Comparison of ENCODE assay signal across 8 cellular contexts in the genomic region with DNA sequence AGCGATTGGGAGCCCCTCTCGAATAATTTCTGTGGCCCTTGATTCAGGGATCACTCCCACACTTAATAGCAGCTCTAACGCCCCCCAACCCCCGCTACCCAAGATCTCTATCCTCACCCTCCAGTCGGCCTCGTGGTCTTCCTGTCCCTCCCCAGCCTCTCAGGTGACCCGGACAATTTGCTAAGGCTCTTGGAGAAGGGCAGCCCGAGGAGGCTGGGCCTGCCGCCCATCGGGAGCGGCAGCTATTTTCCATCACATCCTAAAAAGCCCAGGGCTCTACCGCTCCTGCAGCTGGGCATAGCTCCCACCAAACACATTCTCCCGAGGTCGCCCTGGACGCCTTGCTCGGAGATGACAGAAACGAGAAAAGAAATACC. TPM values are rescaled to one million over a fixed set of nuclear protein-coding genes. Genes with fewer than 3 reads are reported as not detected.
DNase-seq lines count a peak whose midpoint lies in the region; ATAC-seq, FAIRE-seq and TF ChIP-seq lines count a peak whose summit lies in the region.

No MANE protein-coding gene starts in this region.

- H3K9me3 ChIP-seq in iPS DF 6.9 (ENCODE audit: control insufficient read depth, insufficient read depth, low read length) (no peaks in the 10 kb centered on the region), smooth muscle cell (replicated peaks; ENCODE audit: low read depth) (no peaks in the 10 kb centered on the region)

- H3K36me3 ChIP-seq in iPS DF 6.9 (ENCODE audit: control insufficient read depth, insufficient read depth, low read length): no peaks in the 10 kb centered on the region
- H3K36me3 ChIP-seq in smooth muscle cell (ENCODE audit: low read depth): no peaks in the 10 kb centered on the region

- no CpG with 5 or more reads among the region's 17 CpGs for WGBS in iPS DF 6.9 (ENCODE audit: insufficient coverage, insufficient read length)
- 9% methylated on average over 17 of the region's 17 CpGs for WGBS in smooth muscle cell (ENCODE audit: low lambda C conversion rate)

- H3K4me2 ChIP-seq in smooth muscle cell: peak overlapping the region; percentile 81

- H3K4me1 ChIP-seq in iPS DF 6.9 (ENCODE audit: control insufficient read depth, insufficient read depth, low read length): no peaks in the 10 kb centered on the region
- peaks cover 17% of the 10 kb centered on the region for H3K4me1 ChIP-seq in smooth muscle cell (ENCODE audit: low read depth)

- no peak for ATAC-seq in HG02571 (IDR thresholded peaks at IDR 0.05; ENCODE audit: unreplicated experiment)

- no peaks in the 10 kb centered on the region for H4K20me1 ChIP-seq in smooth muscle cell (ENCODE audit: low read depth)

- intact Hi-C loops in activated T-helper 2 cell treated with anti-CD3 and anti-CD28 coated beads, Interferon-gamma antibody, Interleukin-2, Interleukin-4, amounts not matched to agents 10 μg/mL and 5 μg/mL and 100 μg/mL, durations not matched to agents 14 hours and 24 hours and 36 hours (cut with micrococcal nuclease): loop anchor here (2.0 kb wide), 2 partner anchors 26 to 46 kb away; no protein-coding TSS in a partner anchor

- no peak overlapping the region for H3K27ac ChIP-seq in iPS DF 6.9 (ENCODE audit: low read length)
- H3K27ac ChIP-seq in smooth muscle cell (ENCODE audit: low read depth): peak overlapping the region; percentile 36

- DNase-seq in HFF-Myc (ENCODE audit: extremely low read depth, low read depth): no peak
- DNase-seq in activated T-helper 2 cell treated with anti-CD3 and anti-CD28 coated beads, Interferon-gamma antibody, Interleukin-2, Interleukin-4, amounts not matched to agents 10 μg/mL and 5 μg/mL and 100 μg/mL, durations not matched to agents 14 hours and 24 hours and 36 hours (ENCODE audit: low spot score): no peak
- DNase-seq in iPS DF 6.9 (ENCODE audit: low read depth, low spot score): no peak
- DNase-seq in smooth muscle cell (lab: John Stamatoyannopoulos, UW; ENCODE audit: unreplicated experiment): no peak
- DNase-seq in H54 (ENCODE audit: insufficient read length, low spot score): no peak
- DNase-seq in ecto neural progenitor cell (ENCODE audit: low spot score): no peak
- no peak for DNase-seq in NCI-H2227 treated with DMSO at 0.1 percent for 48 hours (lab: John Stamatoyannopoulos, UW)

- peak overlapping the region; percentile 19 for H3K4me3 ChIP-seq in HFF-Myc (replicated peaks; ENCODE audit: low read depth, low read length)
- peak overlapping the region; percentile 41; the same call in 1 of the 2 replicates for H3K4me3 ChIP-seq in iPS DF 6.9 (ENCODE audit: low read length)
- H3K4me3 ChIP-seq in smooth muscle cell: peak overlapping the region; percentile 39

- H3K36me3 Mint-ChIP-seq in activated T-helper 2 cell treated with anti-CD3 and anti-CD28 coated beads, Interferon-gamma antibody, Interleukin-2, Interleukin-4, amounts not matched to agents 10 μg/mL and 5 μg/mL and 100 μg/mL, durations not matched to agents 14 hours and 24 hours and 36 hours (ENCODE audit: low read depth): peaks cover 9% of the 10 kb centered on the region

- H3K4me3 Mint-ChIP-seq in activated T-helper 2 cell treated with anti-CD3 and anti-CD28 coated beads, Interferon-gamma antibody, Interleukin-2, Interleukin-4, amounts not matched to agents 10 μg/mL and 5 μg/mL and 100 μg/mL, durations not matched to agents 14 hours and 24 hours and 36 hours (ENCODE audit: low read depth): peak overlapping the region; percentile 70

- TF ChIP-seq CTCF in HFF-Myc (IDR thresholded peaks at IDR 0.05; ENCODE audit: low read depth, low read length, missing control alignments) (no peak), smooth muscle cell (IDR thresholded peaks at IDR 0.05; ENCODE audit: borderline replicate concordance, insufficient read depth, poor library complexity, severe bottlenecking) (no peak)

- H3K4me1 Mint-ChIP-seq in activated T-helper 2 cell treated with anti-CD3 and anti-CD28 coated beads, Interferon-gamma antibody, Interleukin-2, Interleukin-4, amounts not matched to agents 10 μg/mL and 5 μg/mL and 100 μg/mL, durations not matched to agents 14 hours and 24 hours and 36 hours (ENCODE audit: low read depth): peaks cover 27% of the 10 kb centered on the region

- no peak for TF ChIP-seq POLR2A in H54 (IDR thresholded peaks at IDR 0.05; ENCODE audit: low read depth, low read length)

- H3K27me3 ChIP-seq in iPS DF 6.9 (ENCODE audit: control insufficient read depth, insufficient read depth, low read length) (no peaks in the 10 kb centered on the region), smooth muscle cell (ENCODE audit: low read depth) (no peaks in the 10 kb centered on the region)

- H3K9ac ChIP-seq in smooth muscle cell (ENCODE audit: low read depth): no peak overlapping the region

- no peaks in the 10 kb centered on the region for H3K9me3 Mint-ChIP-seq in activated T-helper 2 cell treated with anti-CD3 and anti-CD28 coated beads, Interferon-gamma antibody, Interleukin-2, Interleukin-4, amounts not matched to agents 10 μg/mL and 5 μg/mL and 100 μg/mL, durations not matched to agents 14 hours and 24 hours and 36 hours

- no peak overlapping the region for H3K27ac Mint-ChIP-seq in activated T-helper 2 cell treated with anti-CD3 and anti-CD28 coated beads, Interferon-gamma antibody, Interleukin-2, Interleukin-4, amounts not matched to agents 10 μg/mL and 5 μg/mL and 100 μg/mL, durations not matched to agents 14 hours and 24 hours and 36 hours

- no peak overlapping the region for H2AFZ ChIP-seq in smooth muscle cell (ENCODE audit: low read depth)

- H3K79me2 ChIP-seq in smooth muscle cell (ENCODE audit: low read depth): no peaks in the 10 kb centered on the region

- FAIRE-seq in H54 (lab: Jason Lieb, UNC): no peak

- H3K27me3 Mint-ChIP-seq in activated T-helper 2 cell treated with anti-CD3 and anti-CD28 coated beads, Interferon-gamma antibody, Interleukin-2, Interleukin-4, amounts not matched to agents 10 μg/mL and 5 μg/mL and 100 μg/mL, durations not matched to agents 14 hours and 24 hours and 36 hours (ENCODE audit: low read depth): peaks cover 18% of the 10 kb centered on the region

- peaks cover 22% of the 10 kb centered on the region for H3F3A ChIP-seq in smooth muscle cell (ENCODE audit: low read depth)

RNA-seq across cellular contexts. Expression of gene PHLDA3, which starts 12.0 kb away (rescaled TPM):
- 8.8 and 9.2 TPM in 2 replicates for total RNA-seq in activated T-helper 2 cell treated with anti-CD3 and anti-CD28 coated beads, Interferon-gamma antibody, Interleukin-2, Interleukin-4, amounts not matched to agents 10 μg/mL and 5 μg/mL and 100 μg/mL, durations not matched to agents 14 hours and 24 hours and 36 hours
- 87.8 and 130 TPM in 2 replicates for total RNA-seq in smooth muscle cell
- 340 and 343 TPM in 2 replicates for polyA plus RNA-seq in smooth muscle cell

RNA-seq across cellular contexts. Expression of gene CSRP1, which starts 25.9 kb away (rescaled TPM):
- 61.4 and 62.9 TPM in 2 replicates for total RNA-seq in activated T-helper 2 cell treated with anti-CD3 and anti-CD28 coated beads, Interferon-gamma antibody, Interleukin-2, Interleukin-4, amounts not matched to agents 10 μg/mL and 5 μg/mL and 100 μg/mL, durations not matched to agents 14 hours and 24 hours and 36 hours
- 317 and 345 TPM in 2 replicates for total RNA-seq in smooth muscle cell
- polyA plus RNA-seq in smooth muscle cell: 202 and 215 TPM in 2 replicates

RNA-seq across cellular contexts. Expression of gene NAV1, which starts 57.9 kb away (rescaled TPM):
- total RNA-seq in activated T-helper 2 cell treated with anti-CD3 and anti-CD28 coated beads, Interferon-gamma antibody, Interleukin-2, Interleukin-4, amounts not matched to agents 10 μg/mL and 5 μg/mL and 100 μg/mL, durations not matched to agents 14 hours and 24 hours and 36 hours: 1.3 and 1.6 TPM in 2 replicates
- total RNA-seq in smooth muscle cell: 52.3 and 60.1 TPM in 2 replicates
- polyA plus RNA-seq in smooth muscle cell: 65.2 and 71.1 TPM in 2 replicates

RNA-seq across cellular contexts. Expression of gene TNNI1, which starts 59.5 kb away (rescaled TPM):
- total RNA-seq in activated T-helper 2 cell treated with anti-CD3 and anti-CD28 coated beads, Interferon-gamma antibody, Interleukin-2, Interleukin-4, amounts not matched to agents 10 μg/mL and 5 μg/mL and 100 μg/mL, durations not matched to agents 14 hours and 24 hours and 36 hours: not detected in 2 replicates
- total RNA-seq in smooth muscle cell: 1.7 and 1.9 TPM in 2 replicates
- polyA plus RNA-seq in smooth muscle cell: 8.0 and 13.8 TPM in 2 replicates

Comparison
In these comparisons a context has a peak if more than half of its experiments do, and no peak if none do; other contexts are left out.
1. RNA of gene NAV1, which starts 57.9 kb away (total RNA-seq): 52.3 to 60.1 TPM in smooth muscle cell; 1.3 to 1.6 TPM in activated T-helper 2 cell treated with anti-CD3 and anti-CD28 coated beads, Interferon-gamma antibody, Interleukin-2, Interleukin-4, amounts not matched to agents 10 μg/mL and 5 μg/mL and 100 μg/mL, durations not matched to agents 14 hours and 24 hours and 36 hours; every median in the first group is over 10 times any median in the second.
2. Peak in every context shown above with its lines, with median percentiles within 50 percentile points of each other: H3K4me3 ChIP-seq.